Comparison of ENCODE assay signal across 8 cellular contexts in genomic region chr17:68771867-68772515, GRCh38.
DNase-seq lines count a peak whose midpoint lies in the region; ATAC-seq and TF ChIP-seq lines count a peak whose summit lies in the region.

No MANE protein-coding gene starts in this region.

- TF ChIP-seq CTCF in DOHH2 (IDR thresholded peaks at IDR 0.05; ENCODE audit: low read depth, low read length, poor library complexity, severe bottlenecking) (peak; percentile 63), RWPE2 (IDR thresholded peaks at IDR 0.05; ENCODE audit: poor library complexity, severe bottlenecking) (peak; percentile 83)

- TF ChIP-seq POLR2A in erythroblast (IDR thresholded peaks at IDR 0.05; ENCODE audit: low read length) = no peak

- no peak overlapping the region for H3K27ac ChIP-seq in DOHH2 (ENCODE audit: low read depth, low read length)
- no peak overlapping the region for H3K27ac ChIP-seq in RWPE2 (ENCODE audit: poor library complexity, severe bottlenecking)

- H3K4me2 ChIP-seq in DOHH2 (ENCODE audit: low read length) = no peak overlapping the region

- H3K27me3 ChIP-seq in DOHH2 (ENCODE audit: control insufficient read depth, low read length) (peaks cover 10% of the 10 kb centered on the region), RWPE2 (ENCODE audit: insufficient read depth, poor library complexity, severe bottlenecking) (no peaks in the 10 kb centered on the region)

- peak; percentile 24 for DNase-seq in HuH-7 (ENCODE audit: low spot score)
- DNase-seq in RWPE2 (ENCODE audit: low spot score) = no peak
- DNase-seq in erythroblast (lab: John Stamatoyannopoulos, UW) = peak; percentile 43 to 63
- peak; percentile 73 for DNase-seq in myocyte (ENCODE audit: low read depth)
- DNase-seq in UCSD-AML1 (lab: John Stamatoyannopoulos, UW; ENCODE audit: unreplicated experiment) = no peak

- no peaks in the 10 kb centered on the region for H3K9me2 ChIP-seq in DOHH2 (replicated peaks; ENCODE audit: control insufficient read depth, low read length)

- H3K4me1 ChIP-seq in DOHH2 (ENCODE audit: control insufficient read depth, low read length) (no peaks in the 10 kb centered on the region), RWPE2 (ENCODE audit: insufficient read depth, poor library complexity, severe bottlenecking) (no peaks in the 10 kb centered on the region)

- H3K9me3 ChIP-seq in DOHH2 (ENCODE audit: control insufficient read depth, insufficient read depth, low read length) (no peaks in the 10 kb centered on the region), RWPE2 (ENCODE audit: severe bottlenecking) (no peaks in the 10 kb centered on the region)

- H3F3A ChIP-seq in DOHH2 (ENCODE audit: control insufficient read depth, insufficient read depth) = no peaks in the 10 kb centered on the region

- H3K4me3 ChIP-seq in DOHH2 (ENCODE audit: low read length) (no peak overlapping the region), RWPE2 (ENCODE audit: severe bottlenecking) (no peak overlapping the region)

- no peaks in the 10 kb centered on the region for H4K20me1 ChIP-seq in DOHH2 (ENCODE audit: control insufficient read depth, insufficient read depth, low read depth, low read length)

- H3K79me2 ChIP-seq in DOHH2 (ENCODE audit: control insufficient read depth, low read length) = no peaks in the 10 kb centered on the region

- ATAC-seq in GM21360 (IDR thresholded peaks at IDR 0.05; ENCODE audit: unreplicated experiment) (peak; percentile 57), RWPE2 (ENCODE audit: low read depth) (peak; percentile 66; the same call in 1 of the 3 replicates), HG02970 (IDR thresholded peaks at IDR 0.05; ENCODE audit: low FRiP score, unreplicated experiment) (no peak)

- H3K36me3 ChIP-seq in DOHH2 (ENCODE audit: control insufficient read depth, low read length) = no peaks in the 10 kb centered on the region
- H3K36me3 ChIP-seq in RWPE2 (ENCODE audit: low read depth) = no peaks in the 10 kb centered on the region

Comparison
In these comparisons a context has a peak if more than half of its experiments do, and no peak if none do; other contexts are left out.
1. DNase-seq: peak in HuH-7 (single experiment), erythroblast (2 of 2) and myocyte (single experiment); none in RWPE2 (single experiment) and UCSD-AML1 (single experiment).